In the genomic region with DNA sequence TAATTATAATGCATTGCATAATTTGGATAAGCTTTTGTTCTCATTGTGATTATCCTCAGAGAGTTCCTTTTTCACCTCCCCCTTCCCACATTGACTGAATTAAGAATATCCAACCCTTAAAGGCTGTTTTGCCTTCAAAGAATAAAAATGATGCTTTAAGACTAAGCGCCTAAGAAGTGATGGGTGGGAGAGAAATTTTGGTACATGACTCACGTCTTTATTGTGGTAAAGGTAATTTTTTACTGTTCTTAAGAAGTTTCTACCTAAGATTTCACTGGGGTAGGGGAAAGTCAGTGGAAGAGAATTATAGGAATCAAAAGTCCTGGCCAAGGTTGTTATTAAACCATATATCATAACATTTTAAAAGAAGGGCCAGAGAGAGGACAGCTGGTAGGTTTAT, we compare ENCODE assay signal across 15 cellular contexts.
DNase-seq lines count a peak whose midpoint lies in the region; ATAC-seq and TF ChIP-seq lines count a peak whose summit lies in the region.
"Had no signal": no experiment of that assay in that cellular context is flagged by ENCODE, and none has a peak within 500 bp of the region (broad histone marks: within the 10 kb centered on the region; RNA-seq: fewer than 3 reads in every experiment).

No MANE protein-coding gene starts in this region.

- H3K27me3 ChIP-seq in CD4-positive, CD25-positive, alpha-beta regulatory T cell (ENCODE audit: control insufficient read depth, insufficient read depth, low read length) = no peaks in the 10 kb centered on the region
- no peaks in the 10 kb centered on the region for H3K27me3 ChIP-seq in vagina

- POLR2A ChIA-PET in activated CD4-positive, alpha-beta T cell treated with anti-CD3 and anti-CD28 coated beads, Interleukin-2, amount 10 ng/mL, durations not matched to agents 7 days and 5 days (lab: Charles Lee) = no interaction called here

- peak overlapping the region; percentile 4 for H3K4me3 ChIP-seq in CD4-positive, CD25-positive, alpha-beta regulatory T cell (ENCODE audit: low read depth, low read length)
- no peak overlapping the region for H3K4me3 ChIP-seq in vagina

- no peak for TF ChIP-seq POLR2A in vagina (IDR thresholded peaks at IDR 0.05)

- H3K27ac ChIP-seq in CD4-positive, CD25-positive, alpha-beta regulatory T cell (ENCODE audit: insufficient read depth, low read length, poor library complexity, severe bottlenecking) = peak overlapping the region; percentile 47
- H3K27ac ChIP-seq in KOPT-K1 (ENCODE audit: low read depth, low read length, poor library complexity, severe bottlenecking) (peak overlapping the region; percentile 8), vagina (no peak overlapping the region)
- H3K27ac ChIP-seq: C4-2B had no signal

- peaks cover 86% of the 10 kb centered on the region for H3K4me1 Mint-ChIP-seq in activated CD4-positive, alpha-beta T cell treated with anti-CD3 and anti-CD28 coated beads, Interleukin-2, amount 10 ng/mL, durations not matched to agents 7 days and 5 days
- H3K4me1 Mint-ChIP-seq in CD4-positive, CD25-positive, alpha-beta regulatory T cell = peaks cover 41 to 90% (median 61%) of the 10 kb centered on the region in 4 donors
- H3K4me1 Mint-ChIP-seq in stimulated activated effector memory CD8-positive, alpha-beta T cell treated with anti-CD3 and anti-CD28 coated beads, Interleukin-12 subunit alpha, Interleukin-12 subunit beta, amount 100 ng/mL, for 72 hours = peaks cover 54% of the 10 kb centered on the region

- H3K9me3 ChIP-seq in CD4-positive, CD25-positive, alpha-beta regulatory T cell (ENCODE audit: control insufficient read depth in 2 of 2, low read length in 2 of 2) = no peaks in the 10 kb centered on the region
- H3K9me3 ChIP-seq in KOPT-K1 (ENCODE audit: insufficient read depth, low read length, poor library complexity, severe bottlenecking) = no peaks in the 10 kb centered on the region
- no peaks in the 10 kb centered on the region for H3K9me3 ChIP-seq in vagina

- no peak for DNase-seq in activated CD4-positive, alpha-beta T cell treated with anti-CD3 and anti-CD28 coated beads, Interleukin-2, amount 10 ng/mL, durations not matched to agents 7 days and 5 days
- no peak for DNase-seq in activated CD4-positive, alpha-beta T cell treated with anti-CD3 and anti-CD28 coated beads, Interleukin-2, amount 50 U/mL, for 4 hours
- DNase-seq in CD4-positive, CD25-positive, alpha-beta regulatory T cell = no peak
- DNase-seq in activated naive CD4-positive, alpha-beta T cell treated with anti-CD3 and anti-CD28 coated beads, Interleukin-2, amount 50 U/mL, for 72 hours (ENCODE audit: low spot score in 2 of 2) = no peak
- no peak for DNase-seq in stimulated activated effector memory CD8-positive, alpha-beta T cell treated with anti-CD3 and anti-CD28 coated beads, Interleukin-12 subunit alpha, Interleukin-12 subunit beta, amount 100 ng/mL, for 72 hours (ENCODE audit: low spot score in 2 of 2)
- DNase-seq in NCI-H1694 treated with DMSO at 0.1 percent for 48 hours (lab: John Stamatoyannopoulos, UW) (no peak), vagina (ENCODE audit: extremely low spot score in 2 of 2) (no peak)
- DNase-seq: EL, KBM-7, NCI-H1436, NCI-H2029 treated with DMSO at 0.1 percent for 48 hours, NCI-H510A, NCI-H774 had no signal

- intact Hi-C loops in vagina (cut with DNase I) = no loop called here

- H3K36me3 ChIP-seq in CD4-positive, CD25-positive, alpha-beta regulatory T cell (ENCODE audit: control insufficient read depth, insufficient read depth, low read length) = no peaks in the 10 kb centered on the region
- H3K36me3 ChIP-seq in KOPT-K1 (ENCODE audit: insufficient read depth, low read length) (no peaks in the 10 kb centered on the region), vagina (no peaks in the 10 kb centered on the region)

- CTCF ChIA-PET in activated CD4-positive, alpha-beta T cell treated with anti-CD3 and anti-CD28 coated beads, Interleukin-2, amount 10 ng/mL, durations not matched to agents 7 days and 5 days (lab: Charles Lee) = interaction anchor here (1.2 to 5.2 kb wide), 4 partner anchors 13 to 102 kb away, joined by 3 to 57 read pairs (median 10); no protein-coding TSS in a partner anchor

- H3K9me3 Mint-ChIP-seq in activated CD4-positive, alpha-beta T cell treated with anti-CD3 and anti-CD28 coated beads, Interleukin-2, amount 10 ng/mL, durations not matched to agents 7 days and 5 days = peaks cover 15% of the 10 kb centered on the region
- H3K9me3 Mint-ChIP-seq in CD4-positive, CD25-positive, alpha-beta regulatory T cell = peaks cover 0 to 5% (median 0%) of the 10 kb centered on the region in 7 donors
- H3K9me3 Mint-ChIP-seq in activated naive CD4-positive, alpha-beta T cell treated with anti-CD3 and anti-CD28 coated beads, Interleukin-2, amount 50 U/mL, for 72 hours = peaks cover 13 to 15% of the 10 kb centered on the region in 2 donors
- H3K9me3 Mint-ChIP-seq in stimulated activated effector memory CD8-positive, alpha-beta T cell treated with anti-CD3 and anti-CD28 coated beads, Interleukin-12 subunit alpha, Interleukin-12 subunit beta, amount 100 ng/mL, for 72 hours = no peaks in the 10 kb centered on the region

- peaks cover 62% of the 10 kb centered on the region for H3K4me1 ChIP-seq in CD4-positive, CD25-positive, alpha-beta regulatory T cell (ENCODE audit: control insufficient read depth, insufficient read depth, low read length, poor library complexity, severe bottlenecking)
- H3K4me1 ChIP-seq in vagina = no peaks in the 10 kb centered on the region

- peak overlapping the region; percentile 55 for H3K27ac Mint-ChIP-seq in activated CD4-positive, alpha-beta T cell treated with anti-CD3 and anti-CD28 coated beads, Interleukin-2, amount 10 ng/mL, durations not matched to agents 7 days and 5 days
- H3K27ac Mint-ChIP-seq in CD4-positive, CD25-positive, alpha-beta regulatory T cell = peak overlapping the region; percentile 44 to 84 (median 82)
- H3K27ac Mint-ChIP-seq in activated naive CD4-positive, alpha-beta T cell treated with anti-CD3 and anti-CD28 coated beads, Interleukin-2, amount 50 U/mL, for 72 hours = peak overlapping the region in 1 of 2 donors; percentile 86
- H3K27ac Mint-ChIP-seq in stimulated activated effector memory CD8-positive, alpha-beta T cell treated with anti-CD3 and anti-CD28 coated beads, Interleukin-12 subunit alpha, Interleukin-12 subunit beta, amount 100 ng/mL, for 72 hours = no peak overlapping the region

- no peaks in the 10 kb centered on the region for H3K27me3 Mint-ChIP-seq in activated CD4-positive, alpha-beta T cell treated with anti-CD3 and anti-CD28 coated beads, Interleukin-2, amount 10 ng/mL, durations not matched to agents 7 days and 5 days
- H3K27me3 Mint-ChIP-seq in CD4-positive, CD25-positive, alpha-beta regulatory T cell = no peaks in the 10 kb centered on the region

- H3K4me3 Mint-ChIP-seq in activated CD4-positive, alpha-beta T cell treated with anti-CD3 and anti-CD28 coated beads, Interleukin-2, amount 10 ng/mL, durations not matched to agents 7 days and 5 days = no peak overlapping the region
- peak overlapping the region in 3 of 4 donors; percentile 11 to 22 (median 17) for H3K4me3 Mint-ChIP-seq in CD4-positive, CD25-positive, alpha-beta regulatory T cell
- H3K4me3 Mint-ChIP-seq in stimulated activated effector memory CD8-positive, alpha-beta T cell treated with anti-CD3 and anti-CD28 coated beads, Interleukin-12 subunit alpha, Interleukin-12 subunit beta, amount 100 ng/mL, for 72 hours = no peak overlapping the region

- H3K36me3 Mint-ChIP-seq in activated CD4-positive, alpha-beta T cell treated with anti-CD3 and anti-CD28 coated beads, Interleukin-2, amount 10 ng/mL, durations not matched to agents 7 days and 5 days (ENCODE audit: low read depth) = peaks cover 31% of the 10 kb centered on the region
- H3K36me3 Mint-ChIP-seq in CD4-positive, CD25-positive, alpha-beta regulatory T cell = peaks cover 3% of the 10 kb centered on the region
- H3K36me3 Mint-ChIP-seq in activated naive CD4-positive, alpha-beta T cell treated with anti-CD3 and anti-CD28 coated beads, Interleukin-2, amount 50 U/mL, for 72 hours = peaks cover 17 to 19% of the 10 kb centered on the region in 2 donors
- no peaks in the 10 kb centered on the region for H3K36me3 Mint-ChIP-seq in stimulated activated effector memory CD8-positive, alpha-beta T cell treated with anti-CD3 and anti-CD28 coated beads, Interleukin-12 subunit alpha, Interleukin-12 subunit beta, amount 100 ng/mL, for 72 hours

- ATAC-seq in CD4-positive, CD25-positive, alpha-beta regulatory T cell (ENCODE audit: low read depth in 2 of 2) = peak; percentile 27 to 29
- peak; percentile 30 to 76 for ATAC-seq in activated naive CD4-positive, alpha-beta T cell treated with anti-CD3 and anti-CD28 coated beads, Interleukin-2, amount 50 U/mL, for 72 hours
- no peak for ATAC-seq in stimulated activated effector memory CD8-positive, alpha-beta T cell treated with anti-CD3 and anti-CD28 coated beads, Interleukin-12 subunit alpha, Interleukin-12 subunit beta, amount 100 ng/mL, for 72 hours

- no peak for TF ChIP-seq CTCF in vagina (IDR thresholded peaks at IDR 0.05)

Comparison
In these comparisons a context has a peak if more than half of its experiments do, and no peak if none do; other contexts are left out.
1. H3K4me3 Mint-ChIP-seq: peak in CD4-positive, CD25-positive, alpha-beta regulatory T cell (3 of 4); none in activated CD4-positive, alpha-beta T cell treated with anti-CD3 and anti-CD28 coated beads, Interleukin-2, amount 10 ng/mL, durations not matched to agents 7 days and 5 days (single experiment) and stimulated activated effector memory CD8-positive, alpha-beta T cell treated with anti-CD3 and anti-CD28 coated beads, Interleukin-12 subunit alpha, Interleukin-12 subunit beta, amount 100 ng/mL, for 72 hours (single experiment).